In the genomic region with DNA sequence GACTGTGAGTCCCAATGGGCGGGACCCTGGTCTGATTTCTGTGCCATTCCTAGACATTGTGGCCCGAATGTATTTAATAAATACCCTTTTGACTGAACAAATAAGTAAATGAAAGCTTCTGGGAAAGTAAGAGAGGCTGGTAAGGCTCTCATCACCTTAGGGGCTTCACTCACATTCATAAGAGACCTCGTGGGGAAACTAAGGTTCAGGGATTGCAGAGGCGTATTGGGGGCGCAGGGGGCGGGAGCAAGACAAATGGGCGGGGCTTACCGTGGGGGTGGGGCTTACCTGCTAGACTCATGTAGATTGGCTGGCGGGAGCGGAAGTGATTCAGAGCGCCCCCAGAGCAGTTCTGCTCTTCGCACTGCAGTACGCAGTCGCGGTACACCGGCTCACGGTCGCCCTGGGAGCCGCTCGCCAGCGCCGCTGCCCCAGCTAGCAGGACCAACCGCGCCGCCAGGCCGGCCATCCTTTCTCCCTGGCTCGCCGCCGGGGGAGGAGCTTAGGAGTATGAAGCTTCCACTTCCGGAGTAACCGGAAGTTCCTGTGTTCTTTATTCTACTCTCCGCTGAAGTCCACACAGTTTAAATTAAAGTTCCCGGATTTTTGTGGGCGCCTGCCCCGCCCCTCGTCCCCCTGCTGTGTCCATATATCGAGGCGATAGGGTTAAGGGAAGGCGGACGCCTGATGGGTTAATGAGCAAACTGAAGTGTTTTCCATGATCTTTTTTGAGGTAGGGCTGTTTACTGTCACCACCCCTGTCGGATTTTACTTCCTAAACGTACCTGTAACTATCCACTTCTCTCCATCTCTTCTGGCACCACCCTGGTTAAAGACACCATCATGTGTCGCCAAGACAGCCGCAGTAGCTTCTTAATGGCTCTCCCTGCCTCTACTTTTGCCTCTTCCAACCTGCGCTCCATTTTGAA, we compare ENCODE assay signal across 8 cellular contexts. TPM values are rescaled to one million over a fixed set of nuclear protein-coding genes. Genes with fewer than 3 reads are reported as not detected.
DNase-seq lines count a peak whose midpoint lies in the region; ATAC-seq and TF ChIP-seq lines count a peak whose summit lies in the region.

A gene with protein sequence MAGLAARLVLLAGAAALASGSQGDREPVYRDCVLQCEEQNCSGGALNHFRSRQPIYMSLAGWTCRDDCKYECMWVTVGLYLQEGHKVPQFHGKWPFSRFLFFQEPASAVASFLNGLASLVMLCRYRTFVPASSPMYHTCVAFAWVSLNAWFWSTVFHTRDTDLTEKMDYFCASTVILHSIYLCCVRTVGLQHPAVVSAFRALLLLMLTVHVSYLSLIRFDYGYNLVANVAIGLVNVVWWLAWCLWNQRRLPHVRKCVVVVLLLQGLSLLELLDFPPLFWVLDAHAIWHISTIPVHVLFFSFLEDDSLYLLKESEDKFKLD (minus strand): TSS at position 512 of the 929 bp plus-strand sequence. CDS start 43 bp downstream, at position 469.

- DNase-seq in DMS114 treated with DMSO at 0.1 percent for 48 hours (lab: John Stamatoyannopoulos, UW; ENCODE audit: unreplicated experiment) (peak; percentile 88), HuH-7 (ENCODE audit: low spot score) (peak; percentile 80), OCI-LY7 (ENCODE audit: low spot score) (peak; percentile 96), activated T-cell treated with anti-CD3 and anti-CD28 coated beads for 4 hours (peak; percentile 83), epithelial cell of proximal tubule (ENCODE audit: low read depth) (peak; percentile 49), mucosa of gallbladder (ENCODE audit: low spot score) (peak; percentile 86)
- DNase-seq in stimulated activated CD8-positive, alpha-beta memory T cell treated with anti-CD3 and anti-CD28 coated beads, Interleukin-4, amount 100 ng/mL, for 24 hours (ENCODE audit: low read depth) = peak; percentile 74

- TF ChIP-seq CTCF in OCI-LY7 (conservative IDR thresholded peaks at IDR 0.05; ENCODE audit: low read length) (peak; percentile 32; the same call in 1 of the 2 replicates), epithelial cell of proximal tubule (conservative IDR thresholded peaks at IDR 0.05; ENCODE audit: low read depth, low read length) (no peak)

- peak within 1 kb of the TSS; percentile 91 for H3K27ac ChIP-seq in OCI-LY7 (ENCODE audit: low read depth, low read length, poor library complexity, severe bottlenecking)

- CTCF ChIA-PET in OCI-LY7 (lab: Charles Lee; ENCODE audit: unreplicated experiment) = interaction anchor here (1.0 kb wide), 2 partner anchors 17 to 33 kb away, joined by 4 to 5 read pairs; no protein-coding TSS in a partner anchor

- H3K4me3 ChIP-seq in OCI-LY7 (ENCODE audit: low read depth, low read length, poor library complexity, severe bottlenecking) = peak within 1 kb of the TSS; percentile 89
- H3K4me3 ChIP-seq in epithelial cell of proximal tubule (ENCODE audit: low read depth, low read length) = peak within 1 kb of the TSS; percentile 69

- no TSS peak for BruUV-seq in OCI-LY7 (replicated peaks; lab: Mats Ljungman, UMichigan)

- no peaks in the 10 kb centered on the region for H3K36me3 ChIP-seq in OCI-LY7 (ENCODE audit: insufficient read depth, low read length)

- H3K79me2 ChIP-seq in OCI-LY7 (ENCODE audit: insufficient read depth, low read depth, low read length) = 0 out of 2 replicates have a peak, but pooled peaks cover 10% of the 10 kb centered on the region

- no peaks in the 10 kb centered on the region for H3K9me3 ChIP-seq in OCI-LY7 (ENCODE audit: low read length)

- peak; percentile 70 for ATAC-seq in GM21526 (IDR thresholded peaks at IDR 0.05; ENCODE audit: low FRiP score, unreplicated experiment)

- H3K4me2 ChIP-seq in OCI-LY7 (ENCODE audit: low read length) = peak within 1 kb of the TSS; percentile 99

- POLR2A ChIA-PET in OCI-LY7 (lab: Charles Lee) = interaction anchor here (0.6 to 1.3 kb wide), 7 partner anchors 13 to 285 kb away, joined by 3 to 5 read pairs (median 3); a partner anchor contains a TSS

- intact Hi-C loops in OCI-LY7 (cut with micrococcal nuclease; ENCODE audit: unreplicated experiment) = loop anchor here (5.0 kb wide), 1 partner anchor 64 kb away; no protein-coding TSS in a partner anchor

- H4K20me1 ChIP-seq in OCI-LY7 (ENCODE audit: insufficient read depth, low read length) = no peaks in the 10 kb centered on the region

- no peaks in the 10 kb centered on the region for H3K9me2 ChIP-seq in OCI-LY7 (ENCODE audit: insufficient read depth, low read length)

- H3K4me1 ChIP-seq in OCI-LY7 (ENCODE audit: insufficient read depth, low read length, poor library complexity, severe bottlenecking) = peaks cover 17% of the 10 kb centered on the region

- H2AFZ ChIP-seq in OCI-LY7 (ENCODE audit: low read length) = peak within 1 kb of the TSS; percentile 83

RNA-seq across cellular contexts. Expression of the gene that starts here (rescaled TPM):
- total RNA-seq in OCI-LY7 (2014; rRNA removed; shearing (Covaris generic)) = 4.5 and 8.7 TPM in 2 replicates
- total RNA-seq in OCI-LY7 (2022) (9.2 and 12.4 TPM in 2 replicates), epithelial cell of proximal tubule (6.1 and 11.2 TPM in 2 replicates), mucosa of gallbladder (54.2 TPM)

Comparison
In these comparisons a context has a peak if more than half of its experiments do, and no peak if none do; other contexts are left out.
1. Peak in every context shown above with its lines: DNase-seq, ATAC-seq, H3K4me3 ChIP-seq and H3K27ac ChIP-seq.